ENCODE assay signal across 2 cellular contexts in the genomic region with DNA sequence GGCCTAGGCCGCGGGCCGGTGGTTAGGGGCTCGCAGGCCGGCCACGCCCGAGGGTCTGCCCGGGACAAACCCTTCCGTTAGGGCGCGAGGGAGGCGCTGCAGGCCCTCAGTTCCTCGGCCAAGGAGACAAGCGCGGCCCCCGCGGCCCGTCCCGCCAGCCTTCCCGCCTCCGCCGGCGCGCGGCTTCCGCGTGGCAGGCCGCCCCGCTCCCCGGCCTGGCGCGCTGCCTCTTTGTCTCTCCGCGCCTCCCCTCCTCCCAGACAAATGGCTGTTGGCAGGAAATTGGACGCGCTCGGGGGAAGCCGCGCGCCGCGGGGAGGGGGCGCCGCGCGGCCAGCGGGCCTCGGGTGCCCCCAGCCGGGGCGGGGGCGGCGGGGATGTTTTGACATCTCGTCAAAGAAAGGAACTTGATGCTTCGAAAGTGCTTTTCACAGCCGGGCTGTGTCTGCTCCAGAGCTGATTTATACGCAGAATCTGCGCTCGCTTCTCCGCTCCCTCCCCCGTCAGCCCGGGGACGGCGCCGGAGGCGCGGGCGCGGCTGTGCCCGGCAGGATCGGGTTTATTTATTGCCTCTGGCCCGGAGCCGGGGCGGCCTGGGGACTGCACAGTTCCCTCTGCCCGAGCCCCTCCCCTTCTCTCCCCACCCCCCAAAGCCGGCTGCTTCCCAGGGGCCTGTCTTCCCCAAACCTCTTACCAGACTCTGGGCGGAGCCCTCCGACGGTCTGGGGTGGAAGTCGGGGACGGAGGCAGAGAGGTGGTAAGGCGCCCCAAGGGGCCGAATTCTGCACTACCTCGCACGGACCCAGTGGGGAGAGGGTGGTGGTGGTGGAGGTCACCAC.
A peak's percentile ranks its signal among the peaks of the same experiment; 100 is the strongest.
TF ChIP-seq lines count a peak whose summit lies in the region.

No MANE protein-coding gene starts in this region.

TF ChIP-seq in HCT116, 20 proteins besides CTCF, POLR2A, EP300 and RAD21:
- TF ChIP-seq POLR2AphosphoS5 (IDR thresholded peaks at IDR 0.05; ENCODE audit: low read depth, low read length) (peak; percentile 36), ZFX (IDR thresholded peaks at IDR 0.05) (peak; percentile 100), YY1 (IDR thresholded peaks at IDR 0.05; ENCODE audit: extremely low read depth, insufficient replicate concordance, low read depth, low read length) (peak; percentile 35), EGR1 (IDR thresholded peaks at IDR 0.05; ENCODE audit: low read depth) (no peak)

TF ChIP-seq in SK-N-SH treated with all-trans-retinoic acid at 6 μM for 48 hours, 23 proteins besides CTCF, POLR2A, EP300 and RAD21:
- 0 out of 2 replicates have a peak, but pooled peaks have one; percentile 13 for TF ChIP-seq SNAI2 (CRISPR knock-in tag; IDR thresholded peaks at IDR 0.05)
- no peak for TF ChIP-seq TCF4 (CRISPR knock-in tag; IDR thresholded peaks at IDR 0.05; ENCODE audit: borderline replicate concordance)
- TF ChIP-seq, protein P1, sequence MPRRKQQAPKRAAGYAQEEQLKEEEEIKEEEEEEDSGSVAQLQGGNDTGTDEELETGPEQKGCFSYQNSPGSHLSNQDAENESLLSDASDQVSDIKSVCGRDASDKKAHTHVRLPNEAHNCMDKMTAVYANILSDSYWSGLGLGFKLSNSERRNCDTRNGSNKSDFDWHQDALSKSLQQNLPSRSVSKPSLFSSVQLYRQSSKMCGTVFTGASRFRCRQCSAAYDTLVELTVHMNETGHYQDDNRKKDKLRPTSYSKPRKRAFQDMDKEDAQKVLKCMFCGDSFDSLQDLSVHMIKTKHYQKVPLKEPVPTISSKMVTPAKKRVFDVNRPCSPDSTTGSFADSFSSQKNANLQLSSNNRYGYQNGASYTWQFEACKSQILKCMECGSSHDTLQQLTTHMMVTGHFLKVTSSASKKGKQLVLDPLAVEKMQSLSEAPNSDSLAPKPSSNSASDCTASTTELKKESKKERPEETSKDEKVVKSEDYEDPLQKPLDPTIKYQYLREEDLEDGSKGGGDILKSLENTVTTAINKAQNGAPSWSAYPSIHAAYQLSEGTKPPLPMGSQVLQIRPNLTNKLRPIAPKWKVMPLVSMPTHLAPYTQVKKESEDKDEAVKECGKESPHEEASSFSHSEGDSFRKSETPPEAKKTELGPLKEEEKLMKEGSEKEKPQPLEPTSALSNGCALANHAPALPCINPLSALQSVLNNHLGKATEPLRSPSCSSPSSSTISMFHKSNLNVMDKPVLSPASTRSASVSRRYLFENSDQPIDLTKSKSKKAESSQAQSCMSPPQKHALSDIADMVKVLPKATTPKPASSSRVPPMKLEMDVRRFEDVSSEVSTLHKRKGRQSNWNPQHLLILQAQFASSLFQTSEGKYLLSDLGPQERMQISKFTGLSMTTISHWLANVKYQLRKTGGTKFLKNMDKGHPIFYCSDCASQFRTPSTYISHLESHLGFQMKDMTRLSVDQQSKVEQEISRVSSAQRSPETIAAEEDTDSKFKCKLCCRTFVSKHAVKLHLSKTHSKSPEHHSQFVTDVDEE (CRISPR knock-in tag; IDR thresholded peaks at IDR 0.05) = peak; percentile 58; the same call in 1 of the 2 replicates
